In genomic region chr2:29923110-29923721, GRCh38 we compare ENCODE assay signal across 8 cellular contexts. TPM values are rescaled to one million over a fixed set of nuclear protein-coding genes. Genes with fewer than 3 reads are reported as not detected.
DNase-seq lines count a peak whose midpoint lies in the region; ATAC-seq, FAIRE-seq and TF ChIP-seq lines count a peak whose summit lies in the region.

No MANE protein-coding gene starts in this region.

- ATAC-seq in HG02763 (IDR thresholded peaks at IDR 0.05; ENCODE audit: unreplicated experiment) (peak; percentile 63), naive B cell (ENCODE audit: low read depth in 2 of 2) (peak in 1 of 2 donors; percentile 20), GM19395 (IDR thresholded peaks at IDR 0.05; ENCODE audit: unreplicated experiment) (no peak)

- POLR2A ChIA-PET in activated CD4-positive, alpha-beta memory T cell treated with anti-CD3 and anti-CD28 coated beads, Interleukin-2, amount 10 ng/mL, durations not matched to agents 7 days and 5 days (lab: Charles Lee), result no interaction called here

- H3K4me3 Mint-ChIP-seq in activated CD4-positive, alpha-beta memory T cell treated with anti-CD3 and anti-CD28 coated beads, Interleukin-2, amount 10 ng/mL, durations not matched to agents 7 days and 5 days, result no peak overlapping the region
- H3K4me3 Mint-ChIP-seq in naive B cell, result no peak overlapping the region

- H3K9me3 Mint-ChIP-seq in activated CD4-positive, alpha-beta memory T cell treated with anti-CD3 and anti-CD28 coated beads, Interleukin-2, amount 10 ng/mL, durations not matched to agents 7 days and 5 days, result no peaks in the 10 kb centered on the region
- peaks cover 0 to 13% (median 11%) of the 10 kb centered on the region in 7 donors for H3K9me3 Mint-ChIP-seq in naive B cell

- DNase-seq in DMS153 treated with DMSO at 0.1 percent for 48 hours (lab: John Stamatoyannopoulos, UW; ENCODE audit: unreplicated experiment) (peak; percentile 18), NCI-H446 (lab: John Stamatoyannopoulos, UW) (peak; percentile 10 to 72), epithelial cell of esophagus (ENCODE audit: low read depth) (peak; percentile 74), naive B cell (peak; percentile 21), urothelium cell line (ENCODE audit: low spot score) (peak; percentile 74)
- DNase-seq in activated CD4-positive, alpha-beta memory T cell treated with anti-CD3 and anti-CD28 coated beads, Interleukin-2, amount 10 ng/mL, durations not matched to agents 7 days and 5 days, result peak; percentile 54

- FAIRE-seq in urothelium cell line (lab: Jason Lieb, UNC), result no peak

- H3K27me3 Mint-ChIP-seq in activated CD4-positive, alpha-beta memory T cell treated with anti-CD3 and anti-CD28 coated beads, Interleukin-2, amount 10 ng/mL, durations not matched to agents 7 days and 5 days, result peaks cover 46% of the 10 kb centered on the region
- peaks cover 52 to 55% (median 53%) of the 10 kb centered on the region in 3 donors for H3K27me3 Mint-ChIP-seq in naive B cell

- no peak overlapping the region for H3K4me3 ChIP-seq in epithelial cell of esophagus (ENCODE audit: low read length)

- H3K36me3 Mint-ChIP-seq in activated CD4-positive, alpha-beta memory T cell treated with anti-CD3 and anti-CD28 coated beads, Interleukin-2, amount 10 ng/mL, durations not matched to agents 7 days and 5 days (ENCODE audit: low read depth), result no peaks in the 10 kb centered on the region
- H3K36me3 Mint-ChIP-seq in naive B cell, result peaks cover 5 to 13% of the 10 kb centered on the region in 2 donors

- CTCF ChIA-PET in activated CD4-positive, alpha-beta memory T cell treated with anti-CD3 and anti-CD28 coated beads, Interleukin-2, amount 10 ng/mL, durations not matched to agents 7 days and 5 days (lab: Charles Lee), result interaction anchor here (0.6 to 3.9 kb wide), 8 partner anchors 9 to 192 kb away, joined by 3 to 27 read pairs (median 4); no protein-coding TSS in a partner anchor

- TF ChIP-seq CTCF in epithelial cell of esophagus (IDR thresholded peaks at IDR 0.05; ENCODE audit: insufficient read depth, low read depth, low read length, missing control alignments), result peak; percentile 94

- H3K27ac Mint-ChIP-seq in activated CD4-positive, alpha-beta memory T cell treated with anti-CD3 and anti-CD28 coated beads, Interleukin-2, amount 10 ng/mL, durations not matched to agents 7 days and 5 days, result no peak overlapping the region
- no peak overlapping the region for H3K27ac Mint-ChIP-seq in naive B cell

- H3K4me1 Mint-ChIP-seq in activated CD4-positive, alpha-beta memory T cell treated with anti-CD3 and anti-CD28 coated beads, Interleukin-2, amount 10 ng/mL, durations not matched to agents 7 days and 5 days, result peaks cover 5% of the 10 kb centered on the region
- H3K4me1 Mint-ChIP-seq in naive B cell, result peaks cover 6 to 19% (median 6%) of the 10 kb centered on the region in 3 donors

RNA-seq across cellular contexts. Expression of gene ALK, which starts 1.8 kb away (rescaled TPM):
- total RNA-seq in activated CD4-positive, alpha-beta memory T cell treated with anti-CD3 and anti-CD28 coated beads, Interleukin-2, amount 10 ng/mL, durations not matched to agents 7 days and 5 days, result not detected
- polyA plus RNA-seq in naive B cell (ENCODE audit: low read depth in 6 of 6), result not detected

Comparison
In these comparisons a context has a peak if more than half of its experiments do, and no peak if none do; other contexts are left out.
1. DNase-seq: peak in every context shown above with its lines; median percentile 74 in epithelial cell of esophagus; 74 in urothelium cell line; 54 in activated CD4-positive, alpha-beta memory T cell treated with anti-CD3 and anti-CD28 coated beads, Interleukin-2, amount 10 ng/mL, durations not matched to agents 7 days and 5 days; 41 in NCI-H446; 21 in naive B cell; 18 in DMS153 treated with DMSO at 0.1 percent for 48 hours.